In genomic region chr14:102954081-102954789, GRCh38 we compare ENCODE assay signal across 24 cellular contexts. TPM values are rescaled to one million over a fixed set of nuclear protein-coding genes. Genes with fewer than 3 reads are reported as not detected.
"Had no signal": no experiment of that assay in that cellular context is flagged by ENCODE, and none has a peak within 500 bp of the region (broad histone marks: within the 10 kb centered on the region; RNA-seq: fewer than 3 reads in every experiment).

No MANE protein-coding gene starts in this region.

- DNase-seq: Kasumi-1, MG63, NCI-H1092, NCI-H1105 treated with DMSO at 0.1 percent for 48 hours, NCI-H1417 treated with DMSO at 0.1 percent for 48 hours, NCI-H1694, NCI-H187 treated with DMSO at 0.1 percent for 48 hours, NCI-H2029 treated with DMSO at 0.1 percent for 48 hours, NCI-H2171 treated with DMSO at 0.1 percent for 48 hours, NCI-H345, NCI-H446 treated with DMSO at 0.1 percent for 48 hours, NCI-H524, NCI-H526 treated with DMSO at 0.1 percent for 48 hours, NCI-H748 treated with DMSO at 0.1 percent for 48 hours, PC-3, SHP77, SK-N-SH, SW 1271, T-cell had no signal

- H3K27ac Mint-ChIP-seq: IgD-negative memory B cell, T-cell had no signal

- H3K9me3 Mint-ChIP-seq: IgD-negative memory B cell, T-cell had no signal

- H3K27me3 Mint-ChIP-seq: IgD-negative memory B cell, T-cell had no signal

- H3K4me2 ChIP-seq: KMS-11, SK-N-SH had no signal

- H3K9ac ChIP-seq: KMS-11, SK-N-SH had no signal

- H3K9me3 ChIP-seq: MG63, SK-N-SH had no signal

- H3K27me3 ChIP-seq: MG63 had no signal

- H3K4me3 ChIP-seq: K562, MG63 had no signal

- H3K27ac ChIP-seq: KMS-11 had no signal

- H3K4me3 Mint-ChIP-seq: IgD-negative memory B cell, T-cell had no signal

- H3K9me2 ChIP-seq: SK-N-SH had no signal

RNA-seq across cellular contexts. Expression of gene AMN, which starts 31.8 kb away (rescaled TPM):
- total RNA-seq: HT1080, PC-3, SK-MEL-5 had no signal
